Comparison of ENCODE assay signal across 8 cellular contexts in genomic region chr17:81833160-81833920, GRCh38. TPM values are rescaled to one million over a fixed set of nuclear protein-coding genes. Genes with fewer than 3 reads are reported as not detected.
DNase-seq lines count a peak whose midpoint lies in the region; ATAC-seq lines count a peak whose summit lies in the region.

A gene with protein sequence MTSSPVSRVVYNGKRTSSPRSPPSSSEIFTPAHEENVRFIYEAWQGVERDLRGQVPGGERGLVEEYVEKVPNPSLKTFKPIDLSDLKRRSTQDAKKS (minus strand): TSS chr17:81833291. CDS start chr17:81824506, 8,785 bp downstream.

- ATAC-seq in GM19324 (IDR thresholded peaks at IDR 0.05; ENCODE audit: low FRiP score, unreplicated experiment) (peak; percentile 85), HG03520 (IDR thresholded peaks at IDR 0.05; ENCODE audit: unreplicated experiment) (peak; percentile 60), left lobe of liver (peak; percentile 81)

- DNase-seq in Ammon's horn (ENCODE audit: low spot score): peak; percentile 90
- DNase-seq in NCI-H748 (lab: John Stamatoyannopoulos, UW; ENCODE audit: unreplicated experiment): peak; percentile 97
- peak; percentile 92 for DNase-seq in activated CD4-positive, alpha-beta T cell treated with anti-CD3 and anti-CD28 coated beads, Interleukin-2, amount 50 U/mL, for 1 hour
- DNase-seq in dedifferentiated amniotic fluid mesenchymal stem cell (ENCODE audit: extremely low spot score): peak; percentile 91
- DNase-seq in left lobe of liver (ENCODE audit: low spot score): peak; percentile 98
- DNase-seq in stimulated activated CD4-positive, alpha-beta T cell treated with anti-CD3 and anti-CD28 coated beads, Interleukin-2, amount 100 ng/mL, for 24 hours: peak; percentile 97 to 98

RNA-seq across cellular contexts. Expression of the gene that starts here (rescaled TPM):
- 17.9 TPM for total RNA-seq in left lobe of liver

Comparison
In these comparisons a context has a peak if more than half of its experiments do, and no peak if none do; other contexts are left out.
1. Peak in every context shown above with its lines: DNase-seq and ATAC-seq.